ENCODE assay signal across 20 cellular contexts in the genomic region with DNA sequence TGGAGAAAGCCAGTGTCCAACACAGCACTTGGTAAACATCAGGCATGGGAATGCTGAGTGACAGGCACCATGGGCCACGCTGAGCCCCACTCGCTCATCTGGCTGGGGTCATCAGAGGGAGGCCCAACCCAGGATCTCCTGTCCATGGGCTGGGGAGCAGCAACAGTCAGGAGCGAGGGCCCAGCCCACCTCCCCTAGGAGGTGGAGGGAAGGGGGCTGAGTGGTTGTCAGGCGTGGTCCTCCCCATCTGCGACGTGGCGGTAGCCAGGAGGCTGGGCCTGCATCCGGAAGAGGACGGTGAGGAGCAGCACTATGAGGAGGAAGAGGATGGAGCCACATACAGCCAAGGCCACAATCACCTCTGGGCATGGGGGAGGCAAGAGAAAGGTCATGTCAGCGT. TPM values are rescaled to one million over a fixed set of nuclear protein-coding genes. Genes with fewer than 3 reads are reported as not detected.
DNase-seq lines count a peak whose midpoint lies in the region; ATAC-seq and TF ChIP-seq lines count a peak whose summit lies in the region.
"Had no signal": no experiment of that assay in that cellular context is flagged by ENCODE, and none has a peak within 500 bp of the region (broad histone marks: within the 10 kb centered on the region; RNA-seq: fewer than 3 reads in every experiment).

No MANE protein-coding gene starts in this region.

- in situ Hi-C loops in gastrocnemius medialis (cut with MboI; ENCODE audit: low sequenced_read_pairs in 4 of 4) = loop anchor here in 2 of 4 donors (25.0 kb wide), 1 partner anchor 122 kb away; a partner anchor contains a TSS

- H3K36me3 Mint-ChIP-seq in immature natural killer cell = peaks cover 14 to 45% (median 25%) of the 10 kb centered on the region in 3 donors

- DNase-seq in heart right ventricle = no peak
- DNase-seq in heart left ventricle = no peak
- DNase-seq in gastrocnemius medialis = no peak
- DNase-seq in HK-2 (ENCODE audit: unreplicated experiment) = no peak
- no peak for DNase-seq in immature natural killer cell
- DNase-seq: activated CD8-positive, alpha-beta memory T cell treated with anti-CD3 and anti-CD28 coated beads, Interleukin-2, amount 50 U/mL, for 4 hours; CD4-positive, alpha-beta T cell; DMS 273 treated with DMSO at 0.1 percent for 48 hours; head of caudate nucleus; left cardiac atrium; NCI-H1105; NCI-H2029; NCI-H2227 treated with DMSO at 0.1 percent for 48 hours; NCI-H69; sigmoid colon; T1000; trophoblast cell had no signal

- CTCF ChIA-PET in HEK293 (lab: Yijun Ruan, JAX) = no interaction called here

- 92% methylated on average over 10 of the region's 10 CpGs for WGBS in heart right ventricle, 2 donors
- 91 to 96% (median 93%) methylated on average over 9 to 10 of the region's 10 CpGs for WGBS in heart left ventricle, 4 donors

- H3K9me3 Mint-ChIP-seq in immature natural killer cell = no peaks in the 10 kb centered on the region
- H3K9me3 Mint-ChIP-seq: activated T-helper 2 cell treated with anti-CD3 and anti-CD28 coated beads, Interferon-gamma antibody, Interleukin-2, Interleukin-4, amounts not matched to agents 10 μg/mL and 5 μg/mL and 100 μg/mL, durations not matched to agents 14 hours and 24 hours and 36 hours; CD4-positive, alpha-beta T cell; memory B cell had no signal

- peaks cover 0 to under 1% (median 0%) of the 10 kb centered on the region in 3 donors for H3K27me3 Mint-ChIP-seq in immature natural killer cell (ENCODE audit: low read depth in 3 of 3)
- H3K27me3 Mint-ChIP-seq: CD4-positive, alpha-beta T cell; memory B cell had no signal

- H3K27ac ChIP-seq in heart right ventricle (peak overlapping the region in 6 of 10 donors; percentile 6 to 63 (median 40)), heart left ventricle (peak overlapping the region in 3 of 12 donors; percentile 9 to 59 (median 50)), HEK293 (ENCODE audit: extremely low read depth, low read depth, low read length) (no peak overlapping the region), gastrocnemius medialis (peak overlapping the region; percentile 13 to 61 (median 39))
- H3K27ac ChIP-seq: sigmoid colon had no signal

- peaks cover 0 to 3% of the 10 kb centered on the region in 2 donors for H3K4me1 Mint-ChIP-seq in immature natural killer cell
- H3K4me1 Mint-ChIP-seq: memory B cell had no signal

- H3K4me3 ChIP-seq in heart right ventricle (no peak overlapping the region), heart left ventricle (no peak overlapping the region), HEK293 (ENCODE audit: low read depth, low read length) (no peak overlapping the region), gastrocnemius medialis (no peak overlapping the region)
- H3K4me3 ChIP-seq: sigmoid colon had no signal

- H3K4me3 Mint-ChIP-seq in immature natural killer cell = no peak overlapping the region
- H3K4me3 Mint-ChIP-seq: CD4-positive, alpha-beta T cell; memory B cell had no signal

- POLR2A ChIA-PET in HEK293 (lab: Yijun Ruan, JAX) = interaction anchor here (1.2 to 2.1 kb wide), 4 partner anchors 8 to 23 kb away, joined by 3 to 13 read pairs (median 3); a partner anchor contains a TSS

- ATAC-seq in heart right ventricle (peak in 1 of 8 donors; percentile 40), heart left ventricle (no peak), gastrocnemius medialis (no peak)
- ATAC-seq: left cardiac atrium had no signal

- H3K27ac Mint-ChIP-seq in immature natural killer cell = no peak overlapping the region
- H3K27ac Mint-ChIP-seq: CD4-positive, alpha-beta T cell; memory B cell had no signal

- H3K27me3 ChIP-seq in heart right ventricle (no peaks in the 10 kb centered on the region), heart left ventricle (no peaks in the 10 kb centered on the region), gastrocnemius medialis (no peaks in the 10 kb centered on the region)
- H3K27me3 ChIP-seq: sigmoid colon had no signal

- TF ChIP-seq CTCF in heart right ventricle (IDR thresholded peaks at IDR 0.05) (no peak), heart left ventricle (IDR thresholded peaks at IDR 0.05) (no peak), HEK293 (tag by site-specific recombination; IDR thresholded peaks at IDR 0.05) (no peak), gastrocnemius medialis (IDR thresholded peaks at IDR 0.05 in 4 of 5, conservative IDR thresholded peaks at IDR 0.05 in 1 of 5) (no peak)

- intact Hi-C loops in heart right ventricle (cut with DNase I) = loop anchor here in 4 of 10 donors (10.0 kb wide), 2 partner anchors 55 to 115 kb away; a partner anchor contains a TSS
- intact Hi-C loops in heart left ventricle (cut with DNase I) = loop anchor here in 2 of 10 donors (10.0 kb wide), 1 partner anchor 115 kb away; a partner anchor contains a TSS
- intact Hi-C loops in gastrocnemius medialis (cut with DNase I; ENCODE audit: low total_unique reads) = loop anchor here (10.0 kb wide), 1 partner anchor 325 kb away; a partner anchor contains a TSS

- H3K9me3 ChIP-seq in heart right ventricle = no peaks in the 10 kb centered on the region
- H3K9me3 ChIP-seq in heart left ventricle = no peaks in the 10 kb centered on the region
- no peaks in the 10 kb centered on the region for H3K9me3 ChIP-seq in HEK293 (ENCODE audit: control insufficient read depth, insufficient read depth, low read depth, low read length)
- H3K9me3 ChIP-seq in gastrocnemius medialis = no peaks in the 10 kb centered on the region
- H3K9me3 ChIP-seq: sigmoid colon had no signal

- H3K4me1 ChIP-seq in heart right ventricle (peaks cover 0 to 26% (median 22%) of the 10 kb centered on the region in 9 donors), heart left ventricle (peaks cover under 1 to 33% (median 8%) of the 10 kb centered on the region in 12 donors), HEK293 (ENCODE audit: control insufficient read depth, insufficient read depth, low read length) (no peaks in the 10 kb centered on the region), gastrocnemius medialis (no peaks in the 10 kb centered on the region)

- TF ChIP-seq POLR2A in heart left ventricle (IDR thresholded peaks at IDR 0.05) (no peak), gastrocnemius medialis (IDR thresholded peaks at IDR 0.05) (no peak)

- H3K36me3 ChIP-seq in heart right ventricle (peaks cover 0 to 91% (median 63%) of the 10 kb centered on the region in 9 donors), heart left ventricle (peaks cover 0 to 94% (median 62%) of the 10 kb centered on the region in 9 donors), HEK293 (ENCODE audit: control insufficient read depth in 2 of 2, insufficient read depth in 1 of 2, low read length in 2 of 2) (peaks cover 16 to 90% of the 10 kb centered on the region in 2 experiments), gastrocnemius medialis (peaks cover 0 to 68% of the 10 kb centered on the region in 2 donors)

TF ChIP-seq in HEK293, 187 proteins besides CTCF, POLR2A, EP300 and RAD21 (continues in another document):
- TF ChIP-seq, protein P1, sequence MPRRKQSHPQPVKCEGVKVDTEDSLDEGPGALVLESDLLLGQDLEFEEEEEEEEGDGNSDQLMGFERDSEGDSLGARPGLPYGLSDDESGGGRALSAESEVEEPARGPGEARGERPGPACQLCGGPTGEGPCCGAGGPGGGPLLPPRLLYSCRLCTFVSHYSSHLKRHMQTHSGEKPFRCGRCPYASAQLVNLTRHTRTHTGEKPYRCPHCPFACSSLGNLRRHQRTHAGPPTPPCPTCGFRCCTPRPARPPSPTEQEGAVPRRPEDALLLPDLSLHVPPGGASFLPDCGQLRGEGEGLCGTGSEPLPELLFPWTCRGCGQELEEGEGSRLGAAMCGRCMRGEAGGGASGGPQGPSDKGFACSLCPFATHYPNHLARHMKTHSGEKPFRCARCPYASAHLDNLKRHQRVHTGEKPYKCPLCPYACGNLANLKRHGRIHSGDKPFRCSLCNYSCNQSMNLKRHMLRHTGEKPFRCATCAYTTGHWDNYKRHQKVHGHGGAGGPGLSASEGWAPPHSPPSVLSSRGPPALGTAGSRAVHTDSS (tag by site-specific recombination; IDR thresholded peaks at IDR 0.05) = 0 out of 2 replicates have a peak, but pooled peaks have one; percentile 39

RNA-seq across cellular contexts. Expression of a gene that starts 8.7 kb away (rescaled TPM):
- 10 to 100 TPM; 17.2 to 38.8 (median 21.8) TPM for total RNA-seq in heart right ventricle
- polyA plus RNA-seq in heart right ventricle = 10 to 100 TPM; 28.9 to 42.6 TPM
- 10 to 100 TPM; 18.0 to 60.4 (median 26.6) TPM for total RNA-seq in heart left ventricle
- polyA plus RNA-seq in heart left ventricle = 10 to 100 TPM; 25.3 to 44.7 TPM
- 10 to 100 TPM; 12.4 to 36.2 (median 27.9) TPM for total RNA-seq in gastrocnemius medialis
- 10 to 100 TPM in 2 of 3 donors, 1 to 10 TPM in 1; 6.6 to 20.1 (median 19.2) TPM for polyA plus RNA-seq in immature natural killer cell

RNA-seq across cellular contexts. Expression of a gene that starts 17.9 kb away (rescaled TPM):
- total RNA-seq in heart right ventricle (10 to 100 TPM in 4 of 10 donors, 1 to 10 TPM in 6; 6.6 to 26.5 (median 9.7) TPM), heart left ventricle (10 to 100 TPM in 5 of 9 donors, 1 to 10 TPM in 4; 3.9 to 38.5 (median 11.9) TPM), gastrocnemius medialis (10 to 100 TPM in 3 of 4 donors, 1 to 10 TPM in 1; 7.9 to 16.3 (median 12.1) TPM)
- polyA plus RNA-seq in heart right ventricle (10 to 100 TPM; 15.5 to 49.2 TPM), heart left ventricle (10 to 100 TPM; 11.4 to 17.5 TPM), immature natural killer cell (10 to 100 TPM; 14.8 to 20.3 (median 19.8) TPM)

RNA-seq across cellular contexts. Expression of a gene that starts 25.1 kb away (rescaled TPM):
- total RNA-seq in heart right ventricle (10 to 100 TPM in 4 of 10 donors, 1 to 10 TPM in 6; 6.4 to 22.5 (median 8.3) TPM), heart left ventricle (10 to 100 TPM in 4 of 9 donors, 1 to 10 TPM in 5; 8.0 to 28.5 (median 9.7) TPM), gastrocnemius medialis (10 to 100 TPM in 1 of 4 donors, 1 to 10 TPM in 3; 4.7 to 11.5 (median 7.1) TPM)
- polyA plus RNA-seq in heart right ventricle (10 to 100 TPM in 1 of 2 donors, 1 to 10 TPM in 1; 8.1 to 30.6 TPM), heart left ventricle (10 to 100 TPM in 1 of 2 donors, 1 to 10 TPM in 1; 8.1 to 11.7 TPM), immature natural killer cell (10 to 100 TPM; 27.4 to 39.3 (median 35.4) TPM)

RNA-seq across cellular contexts. Expression of a gene that starts 30.0 kb away (rescaled TPM):
- total RNA-seq in heart right ventricle (10 to 100 TPM; 23.8 to 54.8 (median 35.7) TPM), heart left ventricle (10 to 100 TPM; 30.1 to 60.6 (median 42.0) TPM), gastrocnemius medialis (10 to 100 TPM; 39.4 to 47.9 (median 41.6) TPM)
- polyA plus RNA-seq in heart right ventricle (10 to 100 TPM; 24.4 to 35.1 TPM), heart left ventricle (10 to 100 TPM; 22.6 to 37.5 TPM), immature natural killer cell (10 to 100 TPM; 14.7 to 42.7 (median 19.3) TPM)

RNA-seq across cellular contexts. Expression of a gene that starts 53.7 kb away (rescaled TPM):
- 100 to 1,000 TPM; 146 to 335 (median 257) TPM for total RNA-seq in heart right ventricle
- 100 to 1,000 TPM; 163 to 209 TPM for polyA plus RNA-seq in heart right ventricle
- total RNA-seq in heart left ventricle = 100 to 1,000 TPM; 127 to 330 (median 211) TPM
- 100 to 1,000 TPM; 123 to 282 TPM for polyA plus RNA-seq in heart left ventricle
- 100 to 1,000 TPM; 129 to 369 (median 205) TPM for total RNA-seq in gastrocnemius medialis
- polyA plus RNA-seq in immature natural killer cell = under 1 TPM in 1 of 3 donors, not detected in 2; 0.48 TPM
